22 cellular contexts compared by ENCODE assay signal in the genomic region with DNA sequence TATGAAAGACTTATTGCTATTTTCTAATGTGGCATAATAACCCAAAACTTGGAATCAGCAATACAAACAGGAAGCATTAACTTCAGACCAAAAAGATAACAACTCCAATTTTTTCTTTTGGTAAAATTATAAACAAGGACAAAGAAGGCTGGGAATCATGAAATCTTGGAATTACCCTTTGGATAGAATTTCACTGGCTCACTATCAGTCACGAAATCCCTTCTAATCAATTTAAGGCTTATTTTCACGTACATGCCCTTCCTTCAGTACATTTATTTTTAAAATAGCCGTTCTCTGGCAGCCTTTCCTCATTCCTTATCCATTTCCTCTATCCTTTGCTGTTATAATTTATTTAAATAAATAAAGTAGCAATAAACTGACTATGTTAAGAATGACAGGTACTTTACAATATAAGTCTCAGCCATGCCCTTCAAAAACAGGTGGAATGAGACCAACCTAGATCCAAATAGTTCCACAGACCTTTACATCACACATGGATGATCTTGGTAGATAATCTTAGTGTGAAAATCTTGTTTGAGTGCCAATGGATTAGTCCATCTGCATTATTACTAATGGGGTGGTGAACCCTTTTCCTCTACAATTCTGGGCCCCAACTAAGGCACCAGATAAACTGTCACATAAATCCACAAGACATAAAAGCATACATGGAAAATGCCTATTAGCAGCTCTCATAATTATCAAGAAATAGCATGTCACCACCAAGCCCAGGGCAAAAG. TPM values are rescaled to one million over a fixed set of nuclear protein-coding genes. Genes with fewer than 3 reads are reported as not detected.
DNase-seq lines count a peak whose midpoint lies in the region; ATAC-seq and TF ChIP-seq lines count a peak whose summit lies in the region.
"Had no signal": no experiment of that assay in that cellular context is flagged by ENCODE, and none has a peak within 500 bp of the region (broad histone marks: within the 10 kb centered on the region; RNA-seq: fewer than 3 reads in every experiment).

No MANE protein-coding gene starts in this region.

- no peaks in the 10 kb centered on the region for H3K36me3 ChIP-seq in thoracic aorta
- H3K36me3 ChIP-seq: cardiac muscle cell, SJCRH30 had no signal

- H3K4me1 Mint-ChIP-seq in HFFc6 (ENCODE audit: low read depth) (peaks cover 23% of the 10 kb centered on the region), chondrocyte (ENCODE audit: low read depth) (peaks cover 39% of the 10 kb centered on the region)
- H3K4me1 Mint-ChIP-seq: activated B cell treated with CpG ODN at 0.5 μM for 24 hours; B cell; naive thymus-derived CD8-positive, alpha-beta T cell had no signal

- H3K36me3 Mint-ChIP-seq in HFFc6 (ENCODE audit: low read depth) (peaks cover 4% of the 10 kb centered on the region; the same call in 1 of the 2 replicates), chondrocyte (ENCODE audit: low read depth) (peaks cover 3% of the 10 kb centered on the region)
- H3K36me3 Mint-ChIP-seq: activated naive CD8-positive, alpha-beta T cell had no signal

- H3K4me3 Mint-ChIP-seq in HFFc6 (peak overlapping the region; percentile 76; the same call in 1 of the 2 replicates), chondrocyte (ENCODE audit: unreplicated experiment) (no peak overlapping the region)
- H3K4me3 Mint-ChIP-seq: activated B cell treated with CpG ODN at 0.5 μM for 24 hours; activated naive CD8-positive, alpha-beta T cell; activated T-cell treated with anti-CD3 and anti-CD28 coated beads, Interleukin-2, amount 50 U/mL, for 72 hours; B cell; naive thymus-derived CD8-positive, alpha-beta T cell; stimulated activated naive CD8-positive, alpha-beta T cell treated with anti-CD3 and anti-CD28 coated beads, Interleukin-15, Interleukin-2, amounts not matched to agents 100 ng/mL and 50 ng/mL, for 24 hours had no signal

- no peaks in the 10 kb centered on the region for H3K27me3 ChIP-seq in thoracic aorta (replicated peaks; ENCODE audit: insufficient read depth)
- H3K27me3 ChIP-seq: cardiac muscle cell, SJCRH30 had no signal

- H3K27me3 Mint-ChIP-seq in HFFc6 (ENCODE audit: insufficient read depth) (no peaks in the 10 kb centered on the region), chondrocyte (ENCODE audit: low read depth) (peaks cover 5% of the 10 kb centered on the region)
- H3K27me3 Mint-ChIP-seq: B cell; progenitor cell of endocrine pancreas; stimulated activated naive CD8-positive, alpha-beta T cell treated with anti-CD3 and anti-CD28 coated beads, Interleukin-15, Interleukin-2, amounts not matched to agents 100 ng/mL and 50 ng/mL, for 24 hours had no signal

- peak; percentile 15 for DNase-seq in HFFc6
- no peak for DNase-seq in chondrocyte (ENCODE audit: low spot score)
- DNase-seq in lung microvascular endothelial cell (ENCODE audit: low read depth in 2 of 2): peak; percentile 18 to 52
- no peak for DNase-seq in thoracic aorta (ENCODE audit: low spot score)
- no peak for DNase-seq in LoVo (ENCODE audit: low spot score)
- no peak for DNase-seq in GM13977 (ENCODE audit: low spot score)
- DNase-seq in NCI-H1694 (lab: John Stamatoyannopoulos, UW): no peak
- DNase-seq: activated B cell treated with CpG ODN at 0.5 μM for 24 hours; activated T-cell treated with anti-CD3 and anti-CD28 coated beads, Interleukin-2, amount 50 U/mL, for 72 hours; Caco-2; effector CD8-positive, alpha-beta T cell; foreskin melanocyte; naive thymus-derived CD8-positive, alpha-beta T cell; NCI-H187; SJCRH30 had no signal

- H3K9me3 ChIP-seq in thoracic aorta: no peaks in the 10 kb centered on the region
- H3K9me3 ChIP-seq: Caco-2, SJCRH30 had no signal

- in situ Hi-C loops in GM13977 (cut with MboI; ENCODE audit: low pct_unique_long_range_greater_than_20kb, low sequenced_read_pairs, unreplicated experiment): no loop called here

- H3K27ac Mint-ChIP-seq in HFFc6: peak overlapping the region; percentile 77
- H3K27ac Mint-ChIP-seq in chondrocyte (ENCODE audit: unreplicated experiment): peak overlapping the region; percentile 86
- H3K27ac Mint-ChIP-seq: activated B cell treated with CpG ODN at 0.5 μM for 24 hours; activated naive CD8-positive, alpha-beta T cell; activated T-cell treated with anti-CD3 and anti-CD28 coated beads, Interleukin-2, amount 50 U/mL, for 72 hours; B cell; naive thymus-derived CD8-positive, alpha-beta T cell; progenitor cell of endocrine pancreas; stimulated activated naive CD8-positive, alpha-beta T cell treated with anti-CD3 and anti-CD28 coated beads, Interleukin-15, Interleukin-2, amounts not matched to agents 100 ng/mL and 50 ng/mL, for 24 hours had no signal

- H3K9me3 Mint-ChIP-seq in HFFc6: peaks cover 4% of the 10 kb centered on the region; the same call in 1 of the 2 replicates
- H3K9me3 Mint-ChIP-seq in chondrocyte (ENCODE audit: low read depth): peaks cover 4% of the 10 kb centered on the region
- H3K9me3 Mint-ChIP-seq: activated B cell treated with CpG ODN at 0.5 μM for 24 hours; stimulated activated naive CD8-positive, alpha-beta T cell treated with anti-CD3 and anti-CD28 coated beads, Interleukin-15, Interleukin-2, amounts not matched to agents 100 ng/mL and 50 ng/mL, for 24 hours had no signal

- peak overlapping the region in 1 of 2 donors; percentile 58 for H3K27ac ChIP-seq in thoracic aorta
- H3K27ac ChIP-seq: cardiac muscle cell, SJCRH30 had no signal

- no peak for ATAC-seq in thoracic aorta (ENCODE audit: insufficient number of reproducible peaks, low FRiP score, low read depth)
- no peak for ATAC-seq in HG02885 (IDR thresholded peaks at IDR 0.05; ENCODE audit: poor library complexity, unreplicated experiment)
- ATAC-seq: activated T-cell treated with anti-CD3 and anti-CD28 coated beads, Interleukin-2, amount 50 U/mL, for 72 hours; naive thymus-derived CD8-positive, alpha-beta T cell had no signal

- peaks cover 3 to 16% of the 10 kb centered on the region in 2 donors for H3K4me1 ChIP-seq in thoracic aorta (ENCODE audit: control insufficient read depth in 1 of 2, low read depth in 2 of 2)
- H3K4me1 ChIP-seq: Caco-2, SJCRH30 had no signal

- peak overlapping the region; percentile 25 for H3K4me3 ChIP-seq in thoracic aorta
- H3K4me3 ChIP-seq: cardiac muscle cell, SJCRH30 had no signal

- TF ChIP-seq CTCF in HFFc6 (IDR thresholded peaks at IDR 0.05) (no peak), chondrocyte (IDR thresholded peaks at IDR 0.05) (no peak), thoracic aorta (IDR thresholded peaks at IDR 0.05) (no peak), GM13977 (IDR thresholded peaks at IDR 0.05; ENCODE audit: extremely low read depth, insufficient read depth, missing control alignments) (no peak)

RNA-seq across cellular contexts. Expression of a gene that starts 38.9 kb away (rescaled TPM):
- total RNA-seq in HFFc6 (2021; fragmentation: NEBNext Ultra II Directional; extraction: Animal tissue kit (Norgen Biotek cat#: 25700)): 10 to 100 TPM; 12.4 to 27.8 (median 24.6) TPM
- total RNA-seq in chondrocyte (8.9 to 166 TPM (median 10.2 TPM) in 3 replicates), lung microvascular endothelial cell (6.3 and 7.7 TPM in 2 replicates), thoracic aorta (100 to 1,000 TPM in 1 of 2 donors, 10 to 100 TPM in 1; 46.8 to 185 TPM)
- total RNA-seq: activated B cell treated with CpG ODN at 0.5 μM for 24 hours; activated T-cell treated with anti-CD3 and anti-CD28 coated beads, Interleukin-2, amount 50 U/mL, for 72 hours; B cell; Caco-2; naive thymus-derived CD8-positive, alpha-beta T cell; progenitor cell of endocrine pancreas; T-helper 2 cell treated with Interferon-gamma antibody and Interleukin-4, amounts not matched to agents 100 ng/mL and 5 ng/mL, for 36 hours had no signal

Comparison
In these comparisons a context has a peak if more than half of its experiments do, and no peak if none do; other contexts are left out.
1. DNase-seq: peak in HFFc6 (single experiment) and lung microvascular endothelial cell (2 of 2); none in chondrocyte (single experiment), thoracic aorta (single experiment), LoVo (single experiment), GM13977 (single experiment) and NCI-H1694 (single experiment).